ENCODE assay signal across 9 cellular contexts in genomic region chr15:79970921-79971434, GRCh38. TPM values are rescaled to one million over a fixed set of nuclear protein-coding genes. Genes with fewer than 3 reads are reported as not detected.
DNase-seq lines count a peak whose midpoint lies in the region; ATAC-seq, FAIRE-seq and TF ChIP-seq lines count a peak whose summit lies in the region.
"Had no signal": no experiment of that assay in that cellular context is flagged by ENCODE, and none has a peak within 500 bp of the region (broad histone marks: within the 10 kb centered on the region; RNA-seq: fewer than 3 reads in every experiment).

Gene BCL2A1 (minus strand): TSS chr15:79971196. CDS start chr15:79971119, 77 bp downstream.

- H3K9me3 Mint-ChIP-seq in MCF 10A (ENCODE audit: unreplicated experiment), result no peaks in the 10 kb centered on the region

- no peak within 1 kb of the TSS for H3K27ac ChIP-seq in breast epithelium
- H3K27ac ChIP-seq: C4-2B had no signal

- TF ChIP-seq POLR2A in breast epithelium (IDR thresholded peaks at IDR 0.05) (no peak), lower leg skin (IDR thresholded peaks at IDR 0.05) (no peak)

- H3K27ac Mint-ChIP-seq in MCF 10A (ENCODE audit: low read depth, unreplicated experiment), result no peak within 1 kb of the TSS

- WGBS in lower leg skin, 2 donors, result 42 to 45% methylated on average over 6 of the region's 6 CpGs

- peak; percentile 60 for ATAC-seq in HG03378 (IDR thresholded peaks at IDR 0.05; ENCODE audit: unreplicated experiment)
- no peak for ATAC-seq in left colon

- no peaks in the 10 kb centered on the region for H3K36me3 ChIP-seq in breast epithelium
- H3K36me3 ChIP-seq in bronchial epithelial cell (ENCODE audit: control insufficient read depth, insufficient read depth, low read length), result no peaks in the 10 kb centered on the region

- H3K9me3 ChIP-seq in breast epithelium, result no peaks in the 10 kb centered on the region

- TF ChIP-seq CTCF in MCF 10A (IDR thresholded peaks at IDR 0.05; ENCODE audit: unreplicated experiment), result no peak
- no peak for TF ChIP-seq CTCF in breast epithelium (IDR thresholded peaks at IDR 0.05)
- no peak for TF ChIP-seq CTCF in bronchial epithelial cell (IDR thresholded peaks at IDR 0.05; ENCODE audit: insufficient read depth, low read length, severe bottlenecking)
- TF ChIP-seq CTCF in lower leg skin (IDR thresholded peaks at IDR 0.05), result no peak

- H3K4me1 Mint-ChIP-seq in MCF 10A (ENCODE audit: insufficient read depth, unreplicated experiment), result peaks cover 8% of the 10 kb centered on the region

- no peaks in the 10 kb centered on the region for H3K36me3 Mint-ChIP-seq in MCF 10A (ENCODE audit: insufficient read depth, unreplicated experiment)

- H3K4me3 ChIP-seq in breast epithelium (no peak within 1 kb of the TSS), bronchial epithelial cell (ENCODE audit: low read depth, low read length) (no peak within 1 kb of the TSS), lower leg skin (ENCODE audit: low read depth, poor library complexity, severe bottlenecking) (no peak within 1 kb of the TSS)

- H3K4me3 Mint-ChIP-seq in MCF 10A (ENCODE audit: unreplicated experiment), result no peak within 1 kb of the TSS

- no peaks in the 10 kb centered on the region for H3K27me3 ChIP-seq in breast epithelium
- no peaks in the 10 kb centered on the region for H3K27me3 ChIP-seq in bronchial epithelial cell (ENCODE audit: control insufficient read depth, insufficient read depth, low read length)

- no peaks in the 10 kb centered on the region for H3K27me3 Mint-ChIP-seq in MCF 10A (ENCODE audit: insufficient read depth, unreplicated experiment)

- CTCF ChIA-PET in MCF 10A (lab: Yijun Ruan, JAX), result interaction anchor here (0.5 kb wide), 1 partner anchor 80 kb away, joined by 3 read pairs; no protein-coding TSS in a partner anchor

- FAIRE-seq in bronchial epithelial cell (lab: Jason Lieb, UNC), result peak; percentile 77

- peak; percentile 68 for DNase-seq in MCF 10A (ENCODE audit: unreplicated experiment)
- no peak for DNase-seq in breast epithelium (ENCODE audit: low spot score in 2 of 2)
- peak; percentile 99 for DNase-seq in bronchial epithelial cell (ENCODE audit: low read depth)
- peak; percentile 85 for DNase-seq in non-pigmented ciliary epithelial cell (ENCODE audit: low read depth)
- no peak for DNase-seq in lower leg skin (ENCODE audit: low spot score in 2 of 2)
- no peak for DNase-seq in left colon

- POLR2A ChIA-PET in MCF 10A (lab: Yijun Ruan, JAX), result no interaction called here

- no TSS peak for BruUV-seq in MCF 10A (replicated peaks; lab: Mats Ljungman, UMichigan)

- H3K4me1 ChIP-seq in breast epithelium, result no peaks in the 10 kb centered on the region

- intact Hi-C loops in MCF 10A (cut with micrococcal nuclease) (no loop called here), breast epithelium (cut with DNase I; ENCODE audit: low total_unique reads) (no loop called here), lower leg skin (cut with DNase I; ENCODE audit: low total_unique reads) (no loop called here), left colon (cut with DNase I, micrococcal nuclease) (no loop called here)
- intact Hi-C loops in T-helper 2 cell treated with Interferon-gamma antibody and Interleukin-4, amounts not matched to agents 100 ng/mL and 5 ng/mL, for 36 hours (cut with micrococcal nuclease), result loop anchor here (1.0 to 2.0 kb wide), 5 partner anchors 22 to 182 kb away; partner anchors contain the start of genes FAH, MTHFS and ZFAND6

RNA-seq across cellular contexts. Expression of gene BCL2A1, which starts in this region (rescaled TPM):
- total RNA-seq in MCF 10A (2022) (not detected in 2 replicates), breast epithelium (10 to 100 TPM in 1 of 3 donors, 1 to 10 TPM in 2; 1.4 to 12.6 (median 1.6) TPM), bronchial epithelial cell (0.26 and 0.38 TPM in 2 replicates), lower leg skin (1 to 10 TPM in 1 of 4 donors, under 1 TPM in 1, not detected in 2; 0.84 to 1.3 TPM), left colon (1 to 10 TPM; 1.4 to 1.8 TPM)
- total RNA-seq in T-helper 2 cell treated with Interferon-gamma antibody and Interleukin-4, amounts not matched to agents 100 ng/mL and 5 ng/mL, for 36 hours, result 17.5 and 20.0 TPM in 2 replicates

Comparison
In these comparisons a context has a peak if more than half of its experiments do, and no peak if none do; other contexts are left out.
1. Peak in DNase-seq in MCF 10A; RNA of the gene not detected or under 1 TPM.
2. Peak in DNase-seq in bronchial epithelial cell; RNA of the gene not detected or under 1 TPM.